Comparison of ENCODE assay signal across 8 cellular contexts in the genomic region with DNA sequence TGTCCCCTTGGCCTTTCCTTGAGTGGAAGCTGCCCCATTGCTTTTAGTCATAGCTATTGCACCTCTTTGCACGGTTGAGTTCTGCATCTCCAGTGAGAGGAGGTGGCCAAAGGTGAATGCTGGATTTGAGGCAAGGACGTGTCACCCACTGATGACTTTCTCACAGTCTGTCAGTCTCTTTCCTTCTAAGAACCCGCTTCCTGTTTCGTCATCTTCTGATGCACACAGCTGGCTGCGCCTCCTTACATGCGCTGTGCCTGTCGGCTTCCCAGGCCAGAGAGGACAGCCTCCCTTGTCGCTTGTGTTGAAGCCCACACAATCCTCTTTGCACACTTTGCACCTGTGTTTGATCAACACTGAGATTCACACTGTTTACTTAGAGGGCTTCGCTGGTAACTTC. TPM values are rescaled to one million over a fixed set of nuclear protein-coding genes. Genes with fewer than 3 reads are reported as not detected.
DNase-seq lines count a peak whose midpoint lies in the region; ATAC-seq and TF ChIP-seq lines count a peak whose summit lies in the region.

No MANE protein-coding gene starts in this region.

- H3K9me3 Mint-ChIP-seq in activated T-cell treated with anti-CD3 and anti-CD28 coated beads, Interleukin-2, amount 50 U/mL, for 72 hours = no peaks in the 10 kb centered on the region
- H3K9me3 Mint-ChIP-seq in natural killer cell = no peaks in the 10 kb centered on the region

- H3K4me1 Mint-ChIP-seq in activated T-cell treated with anti-CD3 and anti-CD28 coated beads, Interleukin-2, amount 50 U/mL, for 72 hours (ENCODE audit: low read depth) = peaks cover 45% of the 10 kb centered on the region
- peaks cover 56 to 61% of the 10 kb centered on the region in 2 donors for H3K4me1 Mint-ChIP-seq in natural killer cell

- H3K27ac ChIP-seq in A673 (ENCODE audit: low read depth, low read length, poor library complexity, severe bottlenecking) = no peak overlapping the region

- no peaks in the 10 kb centered on the region for H3K27me3 ChIP-seq in A673 (replicated peaks; ENCODE audit: insufficient read depth, low read depth, low read length, poor library complexity)

- peak overlapping the region; percentile 89 for H3K27ac Mint-ChIP-seq in activated T-cell treated with anti-CD3 and anti-CD28 coated beads, Interleukin-2, amount 50 U/mL, for 72 hours
- H3K27ac Mint-ChIP-seq in natural killer cell = peak overlapping the region; percentile 94 to 100

- POLR2A ChIA-PET in A673 (lab: Charles Lee; ENCODE audit: low non-redundant PET) = no interaction called here

- no TSS peak for BruUV-seq in A673 (replicated peaks; lab: Mats Ljungman, UMichigan)

- DNase-seq in A673 (ENCODE audit: low spot score) = peak; percentile 41
- DNase-seq in MV-4-11 (lab: John Stamatoyannopoulos, UW) = peak; percentile 80
- peak; percentile 70 to 81 for DNase-seq in activated T-cell treated with anti-CD3 and anti-CD28 coated beads, Interleukin-2, amount 50 U/mL, for 72 hours
- DNase-seq in natural killer cell = peak; percentile 74
- no peak for DNase-seq in amniotic stem cell (lab: John Stamatoyannopoulos, UW)
- DNase-seq in NCI-H524 (lab: John Stamatoyannopoulos, UW) = no peak
- no peak for DNase-seq in cerebellum (ENCODE audit: low spot score)

- ATAC-seq in activated T-cell treated with anti-CD3 and anti-CD28 coated beads, Interleukin-2, amount 50 U/mL, for 72 hours (replicated peaks in 1 of 2) = peak; percentile 95 to 97
- ATAC-seq in natural killer cell (peak; percentile 89 to 96 (median 90)), GM21737 (IDR thresholded peaks at IDR 0.05; ENCODE audit: unreplicated experiment) (no peak)

- H3K4me1 ChIP-seq in A673 (ENCODE audit: insufficient read depth, low read length, poor library complexity, severe bottlenecking) = no peaks in the 10 kb centered on the region

- H3K36me3 ChIP-seq in A673 (ENCODE audit: insufficient read depth, low read length, poor library complexity, severe bottlenecking) = peaks cover 10% of the 10 kb centered on the region

- H3K9me3 ChIP-seq in A673 (ENCODE audit: low read depth, low read length, poor library complexity, severe bottlenecking) = no peaks in the 10 kb centered on the region

- intact Hi-C loops in A673 (cut with micrococcal nuclease; ENCODE audit: unreplicated experiment) (no loop called here), natural killer cell (cut with micrococcal nuclease) (loop anchor here (1.0 to 5.0 kb wide), 3 partner anchors 18 to 53 kb away; partner anchors contain the start of gene TRAPPC10)

- TF ChIP-seq CTCF in A673 (conservative IDR thresholded peaks at IDR 0.05; ENCODE audit: low read depth, low read length) (no peak), natural killer cell (IDR thresholded peaks at IDR 0.05) (no peak)

- no peak overlapping the region for H3K4me3 ChIP-seq in A673 (ENCODE audit: low read depth, low read length, poor library complexity, severe bottlenecking)

- peaks cover 11 to 24% of the 10 kb centered on the region in 2 donors for H3K36me3 Mint-ChIP-seq in activated T-cell treated with anti-CD3 and anti-CD28 coated beads, Interleukin-2, amount 50 U/mL, for 72 hours (ENCODE audit: insufficient read depth in 2 of 2)
- H3K36me3 Mint-ChIP-seq in natural killer cell = peaks cover 8% of the 10 kb centered on the region

- no peaks in the 10 kb centered on the region for H3K27me3 Mint-ChIP-seq in activated T-cell treated with anti-CD3 and anti-CD28 coated beads, Interleukin-2, amount 50 U/mL, for 72 hours (ENCODE audit: low read depth)
- no peaks in the 10 kb centered on the region for H3K27me3 Mint-ChIP-seq in natural killer cell (ENCODE audit: low read depth in 2 of 2)

- H3K4me3 Mint-ChIP-seq in activated T-cell treated with anti-CD3 and anti-CD28 coated beads, Interleukin-2, amount 50 U/mL, for 72 hours = peak overlapping the region; percentile 70 to 78
- peak overlapping the region; percentile 85 for H3K4me3 Mint-ChIP-seq in natural killer cell

- CTCF ChIA-PET in A673 (lab: Charles Lee) = no interaction called here

RNA-seq across cellular contexts. Expression of gene PWP2, which starts 41.8 kb away (rescaled TPM):
- total RNA-seq in A673 (2021) (10.1 and 13.0 TPM in 2 replicates), natural killer cell (10 to 100 TPM; 28.5 to 32.7 (median 32.7) TPM), cerebellum (11.7 TPM)
- 10 to 100 TPM in 1 of 2 donors, 1 to 10 TPM in 1; 5.9 to 23.2 TPM for total RNA-seq in activated T-cell treated with anti-CD3 and anti-CD28 coated beads, Interleukin-2, amount 50 U/mL, for 72 hours

RNA-seq across cellular contexts. Expression of gene TRAPPC10, which starts 53.3 kb away (rescaled TPM):
- total RNA-seq in A673 (2021) = 46.6 and 51.4 TPM in 2 replicates
- 10 to 100 TPM; 53.5 to 72.6 TPM for total RNA-seq in activated T-cell treated with anti-CD3 and anti-CD28 coated beads, Interleukin-2, amount 50 U/mL, for 72 hours
- total RNA-seq in natural killer cell = 100 to 1,000 TPM; 187 to 232 (median 213) TPM
- total RNA-seq in cerebellum = 24.9 TPM

Comparison
In these comparisons a context has a peak if more than half of its experiments do, and no peak if none do; other contexts are left out.
1. DNase-seq: peak in A673 (single experiment), MV-4-11 (single experiment), activated T-cell treated with anti-CD3 and anti-CD28 coated beads, Interleukin-2, amount 50 U/mL, for 72 hours (2 of 2) and natural killer cell (single experiment); none in amniotic stem cell (single experiment), NCI-H524 (0 of 2) and cerebellum (single experiment).